13 cellular contexts compared by ENCODE assay signal in the genomic region with DNA sequence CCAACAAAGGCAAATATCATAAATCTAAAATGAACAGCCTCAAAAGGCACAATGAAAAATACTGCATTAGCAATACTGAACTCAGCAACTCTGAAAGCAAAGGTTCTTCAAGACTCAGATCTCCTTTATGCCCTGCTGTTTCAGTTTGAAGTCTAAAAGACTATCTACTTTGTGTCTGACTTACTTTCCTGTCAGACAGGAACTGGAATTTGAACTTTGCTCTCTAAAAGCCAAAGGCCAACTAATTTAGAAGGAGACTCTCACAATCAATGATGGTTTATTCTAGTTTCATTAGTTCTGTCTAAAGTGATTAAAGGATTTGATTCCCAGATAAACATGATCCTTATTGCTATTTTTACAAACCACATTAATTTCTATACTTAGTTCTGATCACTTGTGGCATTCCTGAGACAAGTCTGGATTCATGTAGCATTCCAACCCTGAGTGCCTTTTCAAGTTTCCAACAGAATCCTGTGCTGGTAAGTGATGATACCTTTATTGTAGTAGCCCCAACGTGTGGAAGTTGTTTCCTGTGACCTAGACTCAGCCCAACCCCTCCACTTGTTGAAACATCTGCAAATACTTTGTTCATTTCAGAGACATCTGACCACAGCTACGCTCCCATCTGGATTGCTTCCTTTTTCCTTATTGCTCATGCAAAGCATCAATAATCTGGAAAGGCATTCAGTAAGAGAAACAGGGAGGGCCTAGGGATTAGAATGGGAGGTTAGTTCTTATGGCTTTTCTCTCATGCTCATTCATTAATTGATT. TPM values are rescaled to one million over a fixed set of nuclear protein-coding genes. Genes with fewer than 3 reads are reported as not detected.
DNase-seq lines count a peak whose midpoint lies in the region; ATAC-seq and TF ChIP-seq lines count a peak whose summit lies in the region.
"Had no signal": no experiment of that assay in that cellular context is flagged by ENCODE, and none has a peak within 500 bp of the region (broad histone marks: within the 10 kb centered on the region; RNA-seq: fewer than 3 reads in every experiment).

No MANE protein-coding gene starts in this region.

- no peak for ATAC-seq in GM18861 (IDR thresholded peaks at IDR 0.05; ENCODE audit: unreplicated experiment)

- H3F3A ChIP-seq in smooth muscle cell (ENCODE audit: low read depth), result no peaks in the 10 kb centered on the region

- H3K9me3 ChIP-seq in SK-N-MC (ENCODE audit: low read depth, low read length) (no peaks in the 10 kb centered on the region), esophagus squamous epithelium (no peaks in the 10 kb centered on the region), smooth muscle cell (replicated peaks; ENCODE audit: low read depth) (no peaks in the 10 kb centered on the region)
- H3K9me3 ChIP-seq: SJCRH30 had no signal

- no peaks in the 10 kb centered on the region for H3K36me3 ChIP-seq in SK-N-MC (ENCODE audit: insufficient read depth, low read length)
- H3K36me3 ChIP-seq in esophagus squamous epithelium, result no peaks in the 10 kb centered on the region
- no peaks in the 10 kb centered on the region for H3K36me3 ChIP-seq in smooth muscle cell (ENCODE audit: low read depth)
- H3K36me3 ChIP-seq: SJCRH30 had no signal

- H3K27ac ChIP-seq in SK-N-MC (peak overlapping the region; percentile 34; the same call in 1 of the 2 replicates), esophagus squamous epithelium (peak overlapping the region; percentile 54 to 85 (median 78)), smooth muscle cell (ENCODE audit: low read depth) (peak overlapping the region; percentile 92)
- H3K27ac ChIP-seq: SJCRH30 had no signal

- no peaks in the 10 kb centered on the region for H3K27me3 Mint-ChIP-seq in T-helper 2 cell treated with Interferon-gamma antibody and Interleukin-4, amounts not matched to agents 5 μg/mL and 100 μg/mL, for 36 hours (ENCODE audit: low read depth)

- H3K9ac ChIP-seq in SK-N-MC (ENCODE audit: insufficient read length) (no peak overlapping the region), smooth muscle cell (ENCODE audit: low read depth) (peak overlapping the region; percentile 58)

- no peaks in the 10 kb centered on the region for H3K79me2 ChIP-seq in smooth muscle cell (ENCODE audit: low read depth)

- TF ChIP-seq POLR2A in esophagus squamous epithelium (IDR thresholded peaks at IDR 0.05), result no peak

- 13 to 24% methylated on average over 2 of the region's 2 CpGs for WGBS in esophagus squamous epithelium, 2 donors
- WGBS in smooth muscle cell (ENCODE audit: low lambda C conversion rate), result 21% methylated on average over 2 of the region's 2 CpGs

- DNase-seq in T-helper 2 cell treated with Interferon-gamma antibody and Interleukin-4, amounts not matched to agents 5 μg/mL and 100 μg/mL, for 36 hours (ENCODE audit: low spot score), result no peak
- DNase-seq in T-helper 2 cell, result no peak
- DNase-seq in SK-N-MC (ENCODE audit: low read depth, low spot score), result no peak
- DNase-seq in esophagus squamous epithelium (lab: John Stamatoyannopoulos, UW), result no peak
- DNase-seq in smooth muscle cell (lab: John Stamatoyannopoulos, UW; ENCODE audit: unreplicated experiment), result no peak
- no peak for DNase-seq in cerebellum (ENCODE audit: low spot score)
- DNase-seq in DMS79 (lab: John Stamatoyannopoulos, UW), result no peak
- DNase-seq: ACHN; NCI-H2171 treated with DMSO at 0.1 percent for 48 hours; SJCRH30; stimulated activated CD4-positive, alpha-beta T cell treated with anti-CD3 and anti-CD28 coated beads, Interleukin-4, amount 100 ng/mL, for 24 hours had no signal

- no peak for TF ChIP-seq CTCF in esophagus squamous epithelium (IDR thresholded peaks at IDR 0.05)
- TF ChIP-seq CTCF in smooth muscle cell (IDR thresholded peaks at IDR 0.05; ENCODE audit: borderline replicate concordance, insufficient read depth, poor library complexity, severe bottlenecking), result no peak

- intact Hi-C loops in esophagus squamous epithelium (cut with DNase I), result no loop called here

- H3K4me2 ChIP-seq in smooth muscle cell, result peak overlapping the region; percentile 36

- H3K4me3 ChIP-seq in SK-N-MC (no peak overlapping the region), esophagus squamous epithelium (no peak overlapping the region), smooth muscle cell (no peak overlapping the region)
- H3K4me3 ChIP-seq: SJCRH30 had no signal

- H2AFZ ChIP-seq in smooth muscle cell (ENCODE audit: low read depth), result no peak overlapping the region

- H3K4me3 Mint-ChIP-seq in T-helper 2 cell treated with Interferon-gamma antibody and Interleukin-4, amounts not matched to agents 5 μg/mL and 100 μg/mL, for 36 hours, result peak overlapping the region; percentile 42

- H3K27me3 ChIP-seq in esophagus squamous epithelium, result no peaks in the 10 kb centered on the region
- H3K27me3 ChIP-seq in smooth muscle cell (ENCODE audit: low read depth), result no peaks in the 10 kb centered on the region
- H3K27me3 ChIP-seq: SJCRH30 had no signal

- peaks cover 61% of the 10 kb centered on the region for H3K4me1 Mint-ChIP-seq in T-helper 2 cell treated with Interferon-gamma antibody and Interleukin-4, amounts not matched to agents 5 μg/mL and 100 μg/mL, for 36 hours (ENCODE audit: low read depth)

- H3K36me3 Mint-ChIP-seq in T-helper 2 cell treated with Interferon-gamma antibody and Interleukin-4, amounts not matched to agents 5 μg/mL and 100 μg/mL, for 36 hours (ENCODE audit: low read depth), result peaks cover 62% of the 10 kb centered on the region

- H3K27ac Mint-ChIP-seq in T-helper 2 cell treated with Interferon-gamma antibody and Interleukin-4, amounts not matched to agents 5 μg/mL and 100 μg/mL, for 36 hours, result peak overlapping the region; percentile 55

- H3K4me1 ChIP-seq in esophagus squamous epithelium (peaks cover 11 to 59% (median 16%) of the 10 kb centered on the region in 3 donors), smooth muscle cell (ENCODE audit: low read depth) (peaks cover 9% of the 10 kb centered on the region)
- H3K4me1 ChIP-seq: SJCRH30 had no signal

- peaks cover 4% of the 10 kb centered on the region for H3K9me3 Mint-ChIP-seq in T-helper 2 cell treated with Interferon-gamma antibody and Interleukin-4, amounts not matched to agents 5 μg/mL and 100 μg/mL, for 36 hours

- H4K20me1 ChIP-seq in smooth muscle cell (ENCODE audit: low read depth), result no peaks in the 10 kb centered on the region

RNA-seq across cellular contexts. Expression of a gene that starts 14.9 kb away (rescaled TPM):
- total RNA-seq in esophagus squamous epithelium, result 1 to 10 TPM in 1 of 4 donors, under 1 TPM in 2, not detected in 1; 0.15 to 1.1 (median 0.57) TPM
- 0.81 and 1.3 TPM in 2 replicates for total RNA-seq in smooth muscle cell
- 2.3 and 3.4 TPM in 2 replicates for polyA plus RNA-seq in smooth muscle cell
- 2.2 TPM for total RNA-seq in cerebellum
- total RNA-seq: HT1080 had no signal

Comparison
In these comparisons a context has a peak if more than half of its experiments do, and no peak if none do; other contexts are left out.
1. H3K27ac ChIP-seq: peak in every context shown above with its lines; median percentile 92 in smooth muscle cell; 78 in esophagus squamous epithelium; 34 in SK-N-MC.